ENCODE assay signal across 8 cellular contexts in genomic region chr12:55925870-55926737, GRCh38. TPM values are rescaled to one million over a fixed set of nuclear protein-coding genes. Genes with fewer than 3 reads are reported as not detected.
A peak's percentile ranks its signal among the peaks of the same experiment; 100 is the strongest.
DNase-seq lines count a peak whose midpoint lies in the region; ATAC-seq and TF ChIP-seq lines count a peak whose summit lies in the region.

No MANE protein-coding gene starts in this region.

- peak overlapping the region; percentile 99 for H3K4me3 Mint-ChIP-seq in activated T-helper 2 cell treated with anti-CD3 and anti-CD28 coated beads, Interferon-gamma antibody, Interleukin-2, Interleukin-4, amounts not matched to agents 10 μg/mL and 5 μg/mL and 100 μg/mL, durations not matched to agents 14 hours and 24 hours and 36 hours (ENCODE audit: low read depth)

- H3K27me3 Mint-ChIP-seq in activated T-helper 2 cell treated with anti-CD3 and anti-CD28 coated beads, Interferon-gamma antibody, Interleukin-2, Interleukin-4, amounts not matched to agents 10 μg/mL and 5 μg/mL and 100 μg/mL, durations not matched to agents 14 hours and 24 hours and 36 hours (ENCODE audit: low read depth) = no peaks in the 10 kb centered on the region

- peak overlapping the region; percentile 91 for H3K27ac Mint-ChIP-seq in activated T-helper 2 cell treated with anti-CD3 and anti-CD28 coated beads, Interferon-gamma antibody, Interleukin-2, Interleukin-4, amounts not matched to agents 10 μg/mL and 5 μg/mL and 100 μg/mL, durations not matched to agents 14 hours and 24 hours and 36 hours

- H3K4me1 ChIP-seq in iPS-18a (ENCODE audit: control insufficient read depth, low read depth, low read length) = peaks cover 7% of the 10 kb centered on the region

- H3K4me1 Mint-ChIP-seq in activated T-helper 2 cell treated with anti-CD3 and anti-CD28 coated beads, Interferon-gamma antibody, Interleukin-2, Interleukin-4, amounts not matched to agents 10 μg/mL and 5 μg/mL and 100 μg/mL, durations not matched to agents 14 hours and 24 hours and 36 hours (ENCODE audit: low read depth) = peaks cover 57% of the 10 kb centered on the region

- H3K27ac ChIP-seq in iPS-18a (ENCODE audit: low read length) = peak overlapping the region; percentile 93
- peak overlapping the region; percentile 85 for H3K27ac ChIP-seq in substantia nigra (ENCODE audit: low read depth, low read length, poor library complexity, severe bottlenecking)

- DNase-seq in ACHN (peak; percentile 23), HEK293T (ENCODE audit: extremely low spot score) (no peak), substantia nigra (lab: John Stamatoyannopoulos, UW) (peak in 1 of 49 donors; percentile 10), NCI-H1417 (lab: John Stamatoyannopoulos, UW) (no peak), SHP77 treated with DMSO at 0.1 percent for 48 hours (lab: John Stamatoyannopoulos, UW) (no peak)
- DNase-seq in activated T-helper 2 cell treated with anti-CD3 and anti-CD28 coated beads, Interferon-gamma antibody, Interleukin-2, Interleukin-4, amounts not matched to agents 10 μg/mL and 5 μg/mL and 100 μg/mL, durations not matched to agents 14 hours and 24 hours and 36 hours (ENCODE audit: low spot score) = no peak

- H3K9me3 ChIP-seq in iPS-18a (ENCODE audit: control insufficient read depth, low read depth, low read length) = no peaks in the 10 kb centered on the region

- in situ Hi-C loops in ACHN (cut with HindIII; ENCODE audit: low pct_ligation_motif_present, low pct_unique_long_range_greater_than_20kb, low sequenced_read_pairs) = no loop called here

- H3K36me3 ChIP-seq in iPS-18a (ENCODE audit: control insufficient read depth, low read depth, low read length) = peaks cover 23% of the 10 kb centered on the region

- intact Hi-C loops in activated T-helper 2 cell treated with anti-CD3 and anti-CD28 coated beads, Interferon-gamma antibody, Interleukin-2, Interleukin-4, amounts not matched to agents 10 μg/mL and 5 μg/mL and 100 μg/mL, durations not matched to agents 14 hours and 24 hours and 36 hours (cut with micrococcal nuclease) = loop anchor here (2.0 to 10.0 kb wide), 2 partner anchors 15 to 709 kb away; partner anchors contain the start of gene BAZ2A

- peaks cover 53% of the 10 kb centered on the region for H3K36me3 Mint-ChIP-seq in activated T-helper 2 cell treated with anti-CD3 and anti-CD28 coated beads, Interferon-gamma antibody, Interleukin-2, Interleukin-4, amounts not matched to agents 10 μg/mL and 5 μg/mL and 100 μg/mL, durations not matched to agents 14 hours and 24 hours and 36 hours (ENCODE audit: low read depth)

- no peaks in the 10 kb centered on the region for H3K9me3 Mint-ChIP-seq in activated T-helper 2 cell treated with anti-CD3 and anti-CD28 coated beads, Interferon-gamma antibody, Interleukin-2, Interleukin-4, amounts not matched to agents 10 μg/mL and 5 μg/mL and 100 μg/mL, durations not matched to agents 14 hours and 24 hours and 36 hours

- peak overlapping the region; percentile 92 for H3K9ac ChIP-seq in iPS-18a (ENCODE audit: low read length)

- ATAC-seq in HG03108 (IDR thresholded peaks at IDR 0.05; ENCODE audit: unreplicated experiment) = no peak

- CTCF ChIA-PET in HEK293T (lab: Yijun Ruan, JAX) = interaction anchor here (0.6 to 2.1 kb wide), 6 partner anchors 8 to 189 kb away, joined by 3 to 8 read pairs (median 4); partner anchors contain the start of genes ORMDL2 and SARNP

- POLR2A ChIA-PET in HEK293T (lab: Yijun Ruan, JAX) = interaction anchor here (1.2 to 5.0 kb wide), 12 partner anchors 10 to 188 kb away, joined by 3 to 59 read pairs (median 8); partner anchors contain the start of genes DNAJC14, ORMDL2, RAB5B and SARNP

- H3K4me3 ChIP-seq in iPS-18a (ENCODE audit: low read length) = peak overlapping the region; percentile 98

- H3K27me3 ChIP-seq in iPS-18a (ENCODE audit: control insufficient read depth, insufficient read depth, low read length) = peaks cover 1% of the 10 kb centered on the region

TF ChIP-seq in HEK293T, 16 proteins besides CTCF, POLR2A, EP300 and RAD21:
- TF ChIP-seq FOXM1 (IDR thresholded peaks at IDR 0.05; ENCODE audit: borderline replicate concordance) (no peak), L3MBTL2 (conservative IDR thresholded peaks at IDR 0.05) (peak; percentile 65)
TF ChIP-seq in HEK293T: peak in this region for 1.

RNA-seq across cellular contexts. Expression of gene PYM1, which starts 1.6 kb away (rescaled TPM):
- 37.5 and 43.4 TPM in 2 replicates for total RNA-seq in activated T-helper 2 cell treated with anti-CD3 and anti-CD28 coated beads, Interferon-gamma antibody, Interleukin-2, Interleukin-4, amounts not matched to agents 10 μg/mL and 5 μg/mL and 100 μg/mL, durations not matched to agents 14 hours and 24 hours and 36 hours

RNA-seq across cellular contexts. Expression of gene DGKA, which starts 4.9 kb away (rescaled TPM):
- total RNA-seq in activated T-helper 2 cell treated with anti-CD3 and anti-CD28 coated beads, Interferon-gamma antibody, Interleukin-2, Interleukin-4, amounts not matched to agents 10 μg/mL and 5 μg/mL and 100 μg/mL, durations not matched to agents 14 hours and 24 hours and 36 hours = 218 and 242 TPM in 2 replicates

RNA-seq across cellular contexts. Expression of gene PMEL, which starts 39.7 kb away (rescaled TPM):
- total RNA-seq in activated T-helper 2 cell treated with anti-CD3 and anti-CD28 coated beads, Interferon-gamma antibody, Interleukin-2, Interleukin-4, amounts not matched to agents 10 μg/mL and 5 μg/mL and 100 μg/mL, durations not matched to agents 14 hours and 24 hours and 36 hours = 0.32 and 0.37 TPM in 2 replicates

RNA-seq across cellular contexts. Expression of gene CDK2, which starts 40.5 kb away (rescaled TPM):
- total RNA-seq in activated T-helper 2 cell treated with anti-CD3 and anti-CD28 coated beads, Interferon-gamma antibody, Interleukin-2, Interleukin-4, amounts not matched to agents 10 μg/mL and 5 μg/mL and 100 μg/mL, durations not matched to agents 14 hours and 24 hours and 36 hours = 116 and 121 TPM in 2 replicates

RNA-seq across cellular contexts. Expression of gene RAB5B, which starts 47.8 kb away (rescaled TPM):
- 47.9 and 51.0 TPM in 2 replicates for total RNA-seq in activated T-helper 2 cell treated with anti-CD3 and anti-CD28 coated beads, Interferon-gamma antibody, Interleukin-2, Interleukin-4, amounts not matched to agents 10 μg/mL and 5 μg/mL and 100 μg/mL, durations not matched to agents 14 hours and 24 hours and 36 hours
